35 cellular contexts compared by ENCODE assay signal in the genomic region with DNA sequence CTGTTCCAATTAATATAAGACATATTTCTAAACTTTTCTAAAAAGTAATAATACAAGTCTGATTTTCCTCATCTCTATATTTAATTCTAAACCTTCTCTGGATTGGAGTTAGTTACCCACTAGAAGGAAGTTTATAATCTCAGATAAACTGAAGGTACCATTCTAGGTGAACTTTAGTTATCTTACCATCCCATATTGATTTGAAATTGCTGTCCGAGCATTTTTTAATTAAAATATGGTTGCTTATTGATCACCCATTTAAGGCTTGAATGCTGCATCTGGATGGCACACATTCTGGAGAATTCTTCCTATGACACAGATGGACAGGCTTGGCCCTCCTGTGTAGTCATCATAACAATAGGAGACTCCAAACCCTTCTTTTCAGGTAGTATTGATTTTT. TPM values are rescaled to one million over a fixed set of nuclear protein-coding genes. Genes with fewer than 3 reads are reported as not detected.
"Had no signal": no experiment of that assay in that cellular context is flagged by ENCODE, and none has a peak within 500 bp of the region (broad histone marks: within the 10 kb centered on the region; RNA-seq: fewer than 3 reads in every experiment).

No MANE protein-coding gene starts in this region.

- H3K9me3 ChIP-seq: MG63 had no signal

- DNase-seq: Karpas-422, Kasumi-1, MG63, MM.1S, MV-4-11, NCI-H1048, NCI-H1092, NCI-H1092 treated with DMSO at 0.1 percent for 48 hours, NCI-H1105, NCI-H1105 treated with DMSO at 0.1 percent for 48 hours, NCI-H1417, NCI-H1417 treated with DMSO at 0.1 percent for 48 hours, NCI-H1436, NCI-H1436 treated with DMSO at 0.1 percent for 48 hours, NCI-H146, NCI-H1694, NCI-H1694 treated with DMSO at 0.1 percent for 48 hours, NCI-H187, NCI-H187 treated with DMSO at 0.1 percent for 48 hours, NCI-H1930, NCI-H2029, NCI-H2029 treated with DMSO at 0.1 percent for 48 hours, NCI-H2081, NCI-H2081 treated with DMSO at 0.1 percent for 48 hours, NCI-H2107, NCI-H2171, NCI-H2171 treated with DMSO at 0.1 percent for 48 hours, NCI-H2227 treated with DMSO at 0.1 percent for 48 hours, NCI-H226, NCI-H345, NCI-H446, NCI-H446 treated with DMSO at 0.1 percent for 48 hours, NCI-H510A, NCI-H510A treated with DMSO at 0.1 percent for 48 hours had no signal

- H3K36me3 ChIP-seq: MG63 had no signal

- H3K4me3 ChIP-seq: MG63 had no signal

RNA-seq across cellular contexts. Expression of gene RNF182, which starts 8.0 kb away (rescaled TPM):
- total RNA-seq: MCF 10A had no signal
